27 cellular contexts compared by ENCODE assay signal in the genomic region with DNA sequence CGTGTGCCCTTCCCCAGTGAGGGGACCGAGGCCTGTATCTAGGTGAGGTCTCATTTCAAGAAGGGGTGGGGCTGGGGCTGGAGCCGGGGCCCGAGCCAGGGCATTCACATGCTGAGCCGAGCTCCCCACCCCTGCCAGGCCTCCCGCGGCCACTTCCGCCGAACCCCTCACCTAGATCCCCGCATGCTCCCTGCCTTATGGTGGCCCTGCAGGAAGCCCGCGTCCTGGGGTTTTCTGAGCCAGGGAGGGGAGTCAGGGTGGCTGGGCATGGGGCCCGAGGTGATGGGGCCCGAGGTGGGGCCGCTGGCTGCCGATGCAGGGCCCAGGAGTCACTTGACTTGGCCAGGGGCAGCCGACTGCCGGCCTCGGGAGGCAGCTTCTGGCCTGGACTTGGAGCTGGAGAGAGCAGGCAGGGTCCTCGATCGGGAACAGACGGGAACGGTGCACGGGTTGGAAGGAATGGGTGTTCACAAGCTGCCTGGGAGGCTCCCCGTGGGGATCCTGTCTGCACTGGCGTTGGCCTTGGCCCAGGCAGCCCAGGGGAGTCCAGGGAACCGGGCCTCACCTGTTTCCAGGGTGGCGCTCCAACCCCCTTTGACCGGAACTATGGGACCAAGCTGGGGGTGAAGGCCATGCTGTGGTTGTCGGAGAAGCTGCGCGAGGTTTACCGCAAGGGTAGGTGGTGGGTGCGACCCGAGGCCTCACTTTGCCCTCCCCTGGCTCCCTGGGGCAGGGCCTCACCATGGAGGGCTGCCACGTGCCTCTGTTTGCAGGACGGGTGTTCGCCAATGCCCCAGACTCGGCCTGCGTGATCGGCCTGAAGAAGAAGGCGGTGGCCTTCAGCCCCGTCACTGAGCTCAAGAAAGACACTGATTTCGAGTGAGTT. TPM values are rescaled to one million over a fixed set of nuclear protein-coding genes. Genes with fewer than 3 reads are reported as not detected.
"Had no signal": no experiment of that assay in that cellular context is flagged by ENCODE, and none has a peak within 500 bp of the region (broad histone marks: within the 10 kb centered on the region; RNA-seq: fewer than 3 reads in every experiment).

No MANE protein-coding gene starts in this region.

- H3K4me3 ChIP-seq: hepatocyte, left ventricle myocardium inferior, lung, neural progenitor cell, ovary, sigmoid colon, spleen, stomach, suprapubic skin, tibial nerve, uterus had no signal

- H3K9ac ChIP-seq: neural progenitor cell had no signal

- DNase-seq: islet precursor cell; left ventricle myocardium inferior; mesendoderm; naive B cell; natural killer cell; nephron progenitor cell; ovary; retina; sigmoid colon; small intestine; spleen; stimulated activated CD4-positive, alpha-beta T cell treated with anti-CD3 and anti-CD28 coated beads, Interleukin-4, amount 100 ng/mL, for 4 hours; stimulated activated CD8-positive, alpha-beta memory T cell treated with anti-CD3 and anti-CD28 coated beads, Interleukin-4, amount 100 ng/mL, for 48 hours; stimulated activated naive B cell treated with anti-CD40 and anti-IgM and Interleukin-4, amounts not matched to agents 10 μg/mL and 1 μg/mL and 100 μg/mL, for 72 hours; stimulated activated naive CD8-positive, alpha-beta T cell treated with anti-CD3 and anti-CD28 coated beads, Interleukin-15, Interleukin-2, amounts not matched to agents 100 U/mL and 50 U/mL, for 24 hours; stomach; uterus had no signal

- H3K4me2 ChIP-seq: hepatocyte, neural progenitor cell had no signal

- H3K79me2 ChIP-seq: hepatocyte had no signal

- H3K4me3 Mint-ChIP-seq: mesothelial cell of epicardium; naive B cell; natural killer cell; nephron progenitor cell; neural progenitor cell; stimulated activated naive B cell treated with anti-CD40 and anti-IgM and Interleukin-4, amounts not matched to agents 10 μg/mL and 1 μg/mL and 100 μg/mL, for 72 hours; type B pancreatic cell had no signal

- H2AFZ ChIP-seq: hepatocyte, neural progenitor cell had no signal

- H3K27me3 Mint-ChIP-seq: naive B cell; progenitor cell of endocrine pancreas; stimulated activated naive B cell treated with anti-CD40 and anti-IgM and Interleukin-4, amounts not matched to agents 10 μg/mL and 1 μg/mL and 100 μg/mL, for 72 hours; type B pancreatic cell had no signal

- FAIRE-seq: small intestine had no signal

- H3K27ac ChIP-seq: hepatocyte, left ventricle myocardium inferior, neural progenitor cell, ovary, sigmoid colon, spleen, stomach, suprapubic skin, uterus had no signal

- H3K4me1 Mint-ChIP-seq: mesothelial cell of epicardium; natural killer cell; neural progenitor cell; stimulated activated naive B cell treated with anti-CD40 and anti-IgM and Interleukin-4, amounts not matched to agents 10 μg/mL and 1 μg/mL and 100 μg/mL, for 72 hours had no signal

- ATAC-seq: natural killer cell; right cardiac atrium; stimulated activated naive B cell treated with anti-CD40 and anti-IgM and Interleukin-4, amounts not matched to agents 10 μg/mL and 1 μg/mL and 100 μg/mL, for 72 hours; stimulated activated naive CD8-positive, alpha-beta T cell treated with anti-CD3 and anti-CD28 coated beads, Interleukin-15, Interleukin-2, amounts not matched to agents 100 U/mL and 50 U/mL, for 24 hours had no signal

- H3K9me3 ChIP-seq: left ventricle myocardium inferior, ovary, sigmoid colon, spleen, stomach, suprapubic skin, tibial nerve, uterus had no signal

- H3K4me1 ChIP-seq: left ventricle myocardium inferior, neural progenitor cell, sigmoid colon, stomach, suprapubic skin, uterus had no signal

- H3K36me3 ChIP-seq: neural progenitor cell, ovary, uterus had no signal

- H3K9me3 Mint-ChIP-seq: mesothelial cell of epicardium; naive B cell; natural killer cell; nephron progenitor cell; neural progenitor cell; stimulated activated naive B cell treated with anti-CD40 and anti-IgM and Interleukin-4, amounts not matched to agents 10 μg/mL and 1 μg/mL and 100 μg/mL, for 72 hours; type B pancreatic cell had no signal

- H3K36me3 Mint-ChIP-seq: mesothelial cell of epicardium, naive B cell, natural killer cell, neural progenitor cell, type B pancreatic cell had no signal

- H3K27ac Mint-ChIP-seq: mesothelial cell of epicardium, natural killer cell, nephron progenitor cell, neural progenitor cell, progenitor cell of endocrine pancreas, type B pancreatic cell had no signal

- H3K27me3 ChIP-seq: hepatocyte, neural progenitor cell, ovary, sigmoid colon, spleen, stomach, suprapubic skin, tibial nerve, uterus had no signal

RNA-seq across cellular contexts. Expression of a gene that starts 40.0 kb away (rescaled TPM):
- total RNA-seq: left ventricle myocardium inferior, natural killer cell, ovary, progenitor cell of endocrine pancreas, sigmoid colon, suprapubic skin, ureter had no signal
- polyA plus RNA-seq: lung, ovary, stomach had no signal
